ENCODE assay signal across 21 cellular contexts in the genomic region with DNA sequence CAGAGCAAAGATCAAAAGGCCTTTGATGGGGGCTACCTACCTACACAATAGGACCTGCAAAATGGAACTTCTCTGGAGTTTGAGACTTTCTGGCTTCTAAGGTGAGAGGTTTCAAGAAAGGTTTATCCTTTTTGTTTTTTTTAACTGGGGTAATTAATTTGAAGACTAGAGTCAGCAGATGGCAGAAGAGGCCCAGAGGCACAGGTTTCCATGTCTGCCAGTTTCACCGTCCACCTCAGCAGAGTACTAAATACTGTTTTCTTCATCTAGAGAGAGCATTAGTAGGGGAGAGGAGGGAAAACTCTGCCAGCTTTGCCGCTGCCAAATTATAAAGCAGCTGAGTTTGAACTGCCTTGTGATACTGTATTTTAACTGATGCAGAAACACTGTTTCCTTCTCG.
A peak's percentile ranks its signal among the peaks of the same experiment; 100 is the strongest.
DNase-seq lines count a peak whose midpoint lies in the region; ATAC-seq and TF ChIP-seq lines count a peak whose summit lies in the region.
"Had no signal": no experiment of that assay in that cellular context is flagged by ENCODE, and none has a peak within 500 bp of the region (broad histone marks: within the 10 kb centered on the region; RNA-seq: fewer than 3 reads in every experiment).

No MANE protein-coding gene starts in this region.

- intact Hi-C loops in right lobe of liver (cut with DNase I) = no loop called here

- H3K9me3 ChIP-seq in HUES48 (ENCODE audit: control insufficient read depth, insufficient read depth, low read length) (no peaks in the 10 kb centered on the region), right lobe of liver (no peaks in the 10 kb centered on the region)
- H3K9me3 ChIP-seq: left ventricle myocardium inferior, tibial nerve had no signal

- ATAC-seq in right lobe of liver = peak; percentile 45 to 60 (median 51)
- no peak for ATAC-seq in GM19023 (IDR thresholded peaks at IDR 0.05; ENCODE audit: unreplicated experiment)
- no peak for ATAC-seq in stimulated activated naive CD8-positive, alpha-beta T cell treated with anti-CD3 and anti-CD28 coated beads, Interleukin-15, Interleukin-2, amounts not matched to agents 100 U/mL and 50 U/mL, for 24 hours
- ATAC-seq in HG02870 (IDR thresholded peaks at IDR 0.05; ENCODE audit: unreplicated experiment) = no peak
- ATAC-seq: activated CD8-positive, alpha-beta memory T cell treated with anti-CD3 and anti-CD28 coated beads, Interleukin-2, amount 10 ng/mL, durations not matched to agents 7 days and 5 days; effector memory CD8-positive, alpha-beta T cell; natural killer cell treated with Interleukin-12 subunit alpha and Interleukin-12 subunit beta and Interleukin-15 and Interleukin-18, amount 100 ng/mL, for 72 hours had no signal

- H3K27me3 ChIP-seq in HUES48 (ENCODE audit: control insufficient read depth, insufficient read depth, low read length) (no peaks in the 10 kb centered on the region), right lobe of liver (no peaks in the 10 kb centered on the region)
- H3K27me3 ChIP-seq: tibial nerve had no signal

- 82% methylated on average over 3 of the region's 3 CpGs for WGBS in right lobe of liver (ENCODE audit: insufficient coverage, low coverage, low lambda C conversion rate, missing lambda C conversion rate)

- peak in 2 of 4 donors; percentile 12 to 14 for TF ChIP-seq CTCF in right lobe of liver (IDR thresholded peaks at IDR 0.05)

- H3K4me1 ChIP-seq in HUES48 (ENCODE audit: control insufficient read depth, insufficient read depth, low read length) (peaks cover 41% of the 10 kb centered on the region), right lobe of liver (peaks cover 0 to 10% (median 0%) of the 10 kb centered on the region in 4 donors)
- H3K4me1 ChIP-seq: left ventricle myocardium inferior had no signal

- DNase-seq in Caki2 (ENCODE audit: low read depth) (peak; percentile 12), cerebellar cortex (ENCODE audit: low spot score) (peak; percentile 35), right lobe of liver (no peak)
- DNase-seq in stimulated activated naive CD8-positive, alpha-beta T cell treated with anti-CD3 and anti-CD28 coated beads, Interleukin-15, Interleukin-2, amounts not matched to agents 100 U/mL and 50 U/mL, for 24 hours = no peak
- DNase-seq: activated CD4-positive, alpha-beta T cell treated with anti-CD3 and anti-CD28 coated beads for 48 hours; activated CD8-positive, alpha-beta memory T cell treated with anti-CD3 and anti-CD28 coated beads, Interleukin-2, amount 10 ng/mL, durations not matched to agents 7 days and 5 days; activated naive CD8-positive, alpha-beta T cell treated with anti-CD3 and anti-CD28 coated beads for 36 hours; effector memory CD8-positive, alpha-beta T cell; glutamatergic neuron; left ventricle myocardium inferior; midbrain; MM.1S; NCI-H187 treated with DMSO at 0.1 percent for 48 hours; NCI-H510A; SW 1271 had no signal

- H3K36me3 ChIP-seq in HUES48 (ENCODE audit: control insufficient read depth, insufficient read depth, low read length) (peaks cover 22% of the 10 kb centered on the region), right lobe of liver (peaks cover 0 to 40% (median 14%) of the 10 kb centered on the region in 4 donors)

- in situ Hi-C loops in Caki2 (cut with HindIII; ENCODE audit: low pct_unique_long_range_greater_than_20kb, low sequenced_read_pairs) = no loop called here

- H3K4me3 ChIP-seq in HUES48 (ENCODE audit: low read depth, low read length) (no peak overlapping the region), right lobe of liver (no peak overlapping the region)
- H3K4me3 ChIP-seq: left ventricle myocardium inferior, skin epidermis, tibial nerve had no signal

- no peak for TF ChIP-seq POLR2A in right lobe of liver (IDR thresholded peaks at IDR 0.05)

- no peak overlapping the region for H3K9ac ChIP-seq in HUES48 (ENCODE audit: low read depth, low read length)

- peak overlapping the region; percentile 46 for H3K27ac ChIP-seq in HUES48 (ENCODE audit: low read depth, low read length)
- no peak overlapping the region for H3K27ac ChIP-seq in right lobe of liver
- H3K27ac ChIP-seq: left ventricle myocardium inferior, skin epidermis, tibial nerve had no signal

Comparison
In these comparisons a context has a peak if more than half of its experiments do, and no peak if none do; other contexts are left out.
1. DNase-seq: peak in Caki2 (single experiment) and cerebellar cortex (single experiment); none in right lobe of liver (0 of 3) and stimulated activated naive CD8-positive, alpha-beta T cell treated with anti-CD3 and anti-CD28 coated beads, Interleukin-15, Interleukin-2, amounts not matched to agents 100 U/mL and 50 U/mL, for 24 hours (single experiment).
2. ATAC-seq: peak in right lobe of liver (4 of 4); none in GM19023 (single experiment), stimulated activated naive CD8-positive, alpha-beta T cell treated with anti-CD3 and anti-CD28 coated beads, Interleukin-15, Interleukin-2, amounts not matched to agents 100 U/mL and 50 U/mL, for 24 hours (single experiment) and HG02870 (single experiment).